1 cellular context compared by ENCODE assay signal in genomic region chr6:35470663-35471120, GRCh38.
TF ChIP-seq lines count a peak whose summit lies in the region.

No MANE protein-coding gene starts in this region.

TF ChIP-seq in HepG2, 621 proteins besides CTCF, POLR2A, EP300 and RAD21 (continued from another document):
- no peak for TF ChIP-seq YEATS2 (CRISPR knock-in tag; IDR thresholded peaks at IDR 0.05; ENCODE audit: borderline replicate concordance)
- TF ChIP-seq ARID3A (IDR thresholded peaks at IDR 0.05; ENCODE audit: low read depth, low read length): no peak
TF ChIP-seq in HepG2: peak in this region for 13.
